8 cellular contexts compared by ENCODE assay signal in genomic region chr9:133149130-133150015, GRCh38. TPM values are rescaled to one million over a fixed set of nuclear protein-coding genes. Genes with fewer than 3 reads are reported as not detected.
DNase-seq lines count a peak whose midpoint lies in the region; ATAC-seq and TF ChIP-seq lines count a peak whose summit lies in the region.

No MANE protein-coding gene starts in this region.

- peak overlapping the region; percentile 33 for H3K27ac ChIP-seq in OCI-LY1 (ENCODE audit: low read depth, low read length, poor library complexity, severe bottlenecking)
- H3K27ac ChIP-seq in esophagus (ENCODE audit: low read depth in 2 of 2, low read length in 1 of 2), result peak overlapping the region; percentile 93 to 95
- H3K27ac ChIP-seq in muscle layer of colon (ENCODE audit: low read depth, low read length), result peak overlapping the region; percentile 76

- H3K9me3 ChIP-seq in OCI-LY1 (ENCODE audit: low read length), result no peaks in the 10 kb centered on the region
- H3K9me3 ChIP-seq in esophagus (ENCODE audit: control insufficient read depth in 2 of 2, insufficient read depth in 1 of 2, low read depth in 1 of 2, low read length in 1 of 2), result no peaks in the 10 kb centered on the region
- H3K9me3 ChIP-seq in muscle layer of colon (ENCODE audit: low read length), result no peaks in the 10 kb centered on the region

- peak overlapping the region; percentile 49 for H3K4me3 ChIP-seq in OCI-LY1 (ENCODE audit: low read depth, low read length, poor library complexity, severe bottlenecking)
- peak overlapping the region; percentile 69 to 83 for H3K4me3 ChIP-seq in esophagus (ENCODE audit: low read depth in 1 of 2, low read length in 2 of 2)
- peak overlapping the region; percentile 53 to 57 for H3K4me3 ChIP-seq in muscle layer of colon (ENCODE audit: low read depth in 1 of 2, low read length in 2 of 2)

- TF ChIP-seq CTCF in OCI-LY1 (IDR thresholded peaks at IDR 0.05; ENCODE audit: low read length), result peak; percentile 29; the same call in 1 of the 2 replicates

- H3F3A ChIP-seq in OCI-LY1 (ENCODE audit: insufficient read depth, low read length), result no peaks in the 10 kb centered on the region

- no peaks in the 10 kb centered on the region for H3K9me2 ChIP-seq in OCI-LY1 (ENCODE audit: low read depth, low read length)

- H3K4me1 ChIP-seq in OCI-LY1 (ENCODE audit: insufficient read depth, low read length, severe bottlenecking) (peaks cover 28% of the 10 kb centered on the region), esophagus (ENCODE audit: control insufficient read depth in 2 of 2, insufficient read depth in 2 of 2, low read length in 1 of 2) (peaks cover 0 to 21% of the 10 kb centered on the region in 2 donors), muscle layer of colon (ENCODE audit: insufficient read depth, low read length) (peaks cover 25% of the 10 kb centered on the region)

- H3K36me3 ChIP-seq in OCI-LY1 (ENCODE audit: insufficient read depth, low read length), result no peaks in the 10 kb centered on the region
- no peaks in the 10 kb centered on the region for H3K36me3 ChIP-seq in esophagus (ENCODE audit: control insufficient read depth in 2 of 2, insufficient read depth in 2 of 2, low read length in 1 of 2)
- no peaks in the 10 kb centered on the region for H3K36me3 ChIP-seq in muscle layer of colon (ENCODE audit: insufficient read depth, low read length)

- H4K20me1 ChIP-seq in OCI-LY1 (ENCODE audit: insufficient read depth, low read length), result no peaks in the 10 kb centered on the region

- H3K27me3 ChIP-seq in OCI-LY1 (ENCODE audit: insufficient read depth, low read length), result no peaks in the 10 kb centered on the region
- no peaks in the 10 kb centered on the region for H3K27me3 ChIP-seq in esophagus (ENCODE audit: control insufficient read depth in 1 of 2, insufficient read depth in 2 of 2, low read length in 2 of 2)
- no peaks in the 10 kb centered on the region for H3K27me3 ChIP-seq in muscle layer of colon (ENCODE audit: control insufficient read depth in 1 of 2, insufficient read depth in 2 of 2, low read length in 2 of 2)

- H3K4me2 ChIP-seq in OCI-LY1 (ENCODE audit: low read length), result peak overlapping the region; percentile 59

- peak; percentile 66 for ATAC-seq in GM21381 (IDR thresholded peaks at IDR 0.05; ENCODE audit: unreplicated experiment)

- no peaks in the 10 kb centered on the region for H3K79me2 ChIP-seq in OCI-LY1 (ENCODE audit: insufficient read depth, low read length)

- H3K9ac ChIP-seq in OCI-LY1 (ENCODE audit: low read length), result peak overlapping the region; percentile 48
- H3K9ac ChIP-seq in muscle layer of colon (ENCODE audit: low read length), result peak overlapping the region; percentile 68

- H2AFZ ChIP-seq in OCI-LY1 (ENCODE audit: low read length), result no peak overlapping the region

- WGBS in esophagus, 2 donors, result 2 to 5% methylated on average over 25 to 95 of the region's 95 CpGs

- peak; percentile 86 for DNase-seq in DMS153 (lab: John Stamatoyannopoulos, UW)
- peak; percentile 90 for DNase-seq in HT1080 (ENCODE audit: low read depth)
- DNase-seq in activated T-cell treated with anti-CD3 and anti-CD28 coated beads for 48 hours (ENCODE audit: low read depth), result peak; percentile 88
- DNase-seq in stimulated activated CD8-positive, alpha-beta memory T cell treated with anti-CD3 and anti-CD28 coated beads, Interleukin-7, amount 100 ng/mL, for 48 hours (ENCODE audit: extremely low read depth in 1 of 2, low read depth in 1 of 2), result peak; percentile 74 to 75

RNA-seq across cellular contexts. Expression of gene GBGT1, which starts 14.3 kb away (rescaled TPM):
- total RNA-seq in HT1080 (2014; rRNA removed; shearing (Covaris generic)), result 0.13 and 0.21 TPM in 2 replicates
- polyA plus RNA-seq in HT1080 (2015; cell fraction: cytosol; rRNA removed), result not detected in 2 replicates
- 0.24 TPM in 1 of 2 replicates, not detected in the other for polyA plus RNA-seq in HT1080 (2015; cell fraction: nucleus; rRNA removed)
- 1 to 10 TPM; 2.1 to 3.7 TPM for polyA plus RNA-seq in esophagus

RNA-seq across cellular contexts. Expression of gene RALGDS, which starts 28.3 kb away (rescaled TPM):
- total RNA-seq in HT1080 (2014; rRNA removed; shearing (Covaris generic)), result 20.9 and 23.4 TPM in 2 replicates
- polyA plus RNA-seq in HT1080 (2015; cell fraction: cytosol; rRNA removed), result 26.8 and 29.2 TPM in 2 replicates
- polyA plus RNA-seq in HT1080 (2015; cell fraction: nucleus; rRNA removed), result 67.4 and 82.9 TPM in 2 replicates
- 10 to 100 TPM; 47.8 to 67.9 TPM for polyA plus RNA-seq in esophagus

RNA-seq across cellular contexts. Expression of gene OBP2B, which starts 59.7 kb away (rescaled TPM):
- not detected in 2 replicates for total RNA-seq in HT1080 (2014; rRNA removed; shearing (Covaris generic))
- not detected in 2 replicates for polyA plus RNA-seq in HT1080 (2015; cell fraction: cytosol; rRNA removed)
- polyA plus RNA-seq in HT1080 (2015; cell fraction: nucleus; rRNA removed), result not detected in 2 replicates
- polyA plus RNA-seq in esophagus, result not detected

Comparison
In these comparisons a context has a peak if more than half of its experiments do, and no peak if none do; other contexts are left out.
1. Peak in every context shown above with its lines: DNase-seq, ATAC-seq, H3K4me3 ChIP-seq and H3K27ac ChIP-seq.
2. H3K27ac ChIP-seq: peak in every context shown above with its lines; median percentile 94 in esophagus; 76 in muscle layer of colon; 33 in OCI-LY1.